8 cellular contexts compared by ENCODE assay signal in genomic region chr5:137498301-137498735, GRCh38. TPM values are rescaled to one million over a fixed set of nuclear protein-coding genes. Genes with fewer than 3 reads are reported as not detected.
DNase-seq lines count a peak whose midpoint lies in the region; ATAC-seq, FAIRE-seq and TF ChIP-seq lines count a peak whose summit lies in the region.

No MANE protein-coding gene starts in this region.

- H3K27me3 ChIP-seq in endodermal cell (ENCODE audit: control insufficient read depth, insufficient read depth, low read length, poor library complexity, severe bottlenecking) (peaks cover 60% of the 10 kb centered on the region), aorta (ENCODE audit: control insufficient read depth in 1 of 2, insufficient read depth in 2 of 2, low read length in 1 of 2) (no peaks in the 10 kb centered on the region)

- H3K4me3 ChIP-seq in endodermal cell (ENCODE audit: low read length) (peak overlapping the region; percentile 79), mesodermal cell (ENCODE audit: extremely low read depth, insufficient read depth, low read length, poor library complexity, severe bottlenecking) (peak overlapping the region; percentile 46), aorta (ENCODE audit: low read length in 2 of 2) (peak overlapping the region; percentile 45 to 73)

- no peak for ATAC-seq in activated naive CD8-positive, alpha-beta T cell treated with anti-CD3 and anti-CD28 coated beads, Interleukin-2, amount 50 U/mL, for 24 hours
- ATAC-seq in aorta (ENCODE audit: low FRiP score) (peak; percentile 20), HG02970 (IDR thresholded peaks at IDR 0.05; ENCODE audit: low FRiP score, unreplicated experiment) (no peak)

- no peak for FAIRE-seq in HTR-8/SVneo (lab: Jason Lieb, UNC)

- H3K27ac ChIP-seq in endodermal cell (ENCODE audit: low read depth, low read length) (no peak overlapping the region), mesodermal cell (ENCODE audit: low read depth, low read length, severe bottlenecking) (no peak overlapping the region), aorta (ENCODE audit: low read depth in 1 of 2, low read length in 2 of 2) (no peak overlapping the region)

- WGBS in endodermal cell (ENCODE audit: insufficient coverage in 1 of 2, insufficient read length in 1 of 2), 2 experiments, result 3 to 5% methylated on average over 6 to 57 of the region's 57 CpGs
- 4 to 7% methylated on average over 47 to 57 of the region's 57 CpGs for WGBS in mesodermal cell (ENCODE audit: insufficient coverage in 2 of 2), 2 experiments
- WGBS in aorta, 2 donors, result 2 to 3% methylated on average over 53 to 57 of the region's 57 CpGs

- H3K9ac ChIP-seq in endodermal cell (ENCODE audit: extremely low read depth, low read length, poor library complexity, severe bottlenecking), result no peak overlapping the region

- no peaks in the 10 kb centered on the region for H3K4me1 ChIP-seq in endodermal cell (ENCODE audit: control insufficient read depth, insufficient read depth, low read length)
- no peaks in the 10 kb centered on the region for H3K4me1 ChIP-seq in mesodermal cell (ENCODE audit: control insufficient read depth, insufficient read depth, low read length, poor library complexity, severe bottlenecking)
- no peaks in the 10 kb centered on the region for H3K4me1 ChIP-seq in aorta (ENCODE audit: control insufficient read depth in 1 of 2, insufficient read depth in 2 of 2, low read length in 2 of 2)

- no peak overlapping the region for H3K27ac Mint-ChIP-seq in activated naive CD8-positive, alpha-beta T cell treated with anti-CD3 and anti-CD28 coated beads for 36 hours
- H3K27ac Mint-ChIP-seq in activated naive CD8-positive, alpha-beta T cell treated with anti-CD3 and anti-CD28 coated beads, Interleukin-2, amount 50 U/mL, for 24 hours, result no peak overlapping the region
- H3K27ac Mint-ChIP-seq in endodermal cell, result no peak overlapping the region

- no peaks in the 10 kb centered on the region for H3K36me3 Mint-ChIP-seq in activated naive CD8-positive, alpha-beta T cell treated with anti-CD3 and anti-CD28 coated beads for 36 hours
- H3K36me3 Mint-ChIP-seq in activated naive CD8-positive, alpha-beta T cell treated with anti-CD3 and anti-CD28 coated beads, Interleukin-2, amount 50 U/mL, for 24 hours (ENCODE audit: low read depth), result no peaks in the 10 kb centered on the region
- no peaks in the 10 kb centered on the region for H3K36me3 Mint-ChIP-seq in endodermal cell (ENCODE audit: low read depth)

- no peak overlapping the region for H3K4me3 Mint-ChIP-seq in activated naive CD8-positive, alpha-beta T cell treated with anti-CD3 and anti-CD28 coated beads for 36 hours
- H3K4me3 Mint-ChIP-seq in activated naive CD8-positive, alpha-beta T cell treated with anti-CD3 and anti-CD28 coated beads, Interleukin-2, amount 50 U/mL, for 24 hours, result no peak overlapping the region
- H3K4me3 Mint-ChIP-seq in endodermal cell, result peak overlapping the region; percentile 56

- peaks cover 27% of the 10 kb centered on the region for H3K27me3 Mint-ChIP-seq in activated naive CD8-positive, alpha-beta T cell treated with anti-CD3 and anti-CD28 coated beads for 36 hours
- H3K27me3 Mint-ChIP-seq in activated naive CD8-positive, alpha-beta T cell treated with anti-CD3 and anti-CD28 coated beads, Interleukin-2, amount 50 U/mL, for 24 hours, result peaks cover 24% of the 10 kb centered on the region
- H3K27me3 Mint-ChIP-seq in endodermal cell (ENCODE audit: insufficient read depth), result peaks cover 30% of the 10 kb centered on the region

- TF ChIP-seq CTCF in endodermal cell (conservative IDR thresholded peaks at IDR 0.05), result no peak

- H3K9me3 Mint-ChIP-seq in activated naive CD8-positive, alpha-beta T cell treated with anti-CD3 and anti-CD28 coated beads for 36 hours, result no peaks in the 10 kb centered on the region
- H3K9me3 Mint-ChIP-seq in activated naive CD8-positive, alpha-beta T cell treated with anti-CD3 and anti-CD28 coated beads, Interleukin-2, amount 50 U/mL, for 24 hours, result no peaks in the 10 kb centered on the region
- H3K9me3 Mint-ChIP-seq in endodermal cell, result no peaks in the 10 kb centered on the region

- DNase-seq in activated naive CD8-positive, alpha-beta T cell treated with anti-CD3 and anti-CD28 coated beads for 36 hours, result peak; percentile 1
- DNase-seq in activated naive CD8-positive, alpha-beta T cell treated with anti-CD3 and anti-CD28 coated beads, Interleukin-2, amount 50 U/mL, for 24 hours, result no peak
- DNase-seq in endodermal cell, result peak; percentile 85
- DNase-seq in aorta, result peak; percentile 53 to 81
- no peak for DNase-seq in NCI-H187 (lab: John Stamatoyannopoulos, UW)
- DNase-seq in HTR-8/SVneo (ENCODE audit: insufficient read length, low spot score), result no peak

- intact Hi-C loops in aorta (cut with DNase I), result loop anchor here in 1 of 2 donors (5.0 kb wide), 2 partner anchors 151 to 696 kb away; no protein-coding TSS in a partner anchor

- H3K9me3 ChIP-seq in endodermal cell (ENCODE audit: control insufficient read depth, low read length), result no peaks in the 10 kb centered on the region
- no peaks in the 10 kb centered on the region for H3K9me3 ChIP-seq in mesodermal cell (ENCODE audit: control insufficient read depth, low read length)
- H3K9me3 ChIP-seq in aorta (ENCODE audit: control insufficient read depth, low read length), result no peaks in the 10 kb centered on the region

- no peaks in the 10 kb centered on the region for H3K36me3 ChIP-seq in endodermal cell (ENCODE audit: control insufficient read depth, insufficient read depth, low read length)
- no peaks in the 10 kb centered on the region for H3K36me3 ChIP-seq in mesodermal cell (ENCODE audit: control insufficient read depth, insufficient read depth, low read length)
- H3K36me3 ChIP-seq in aorta (ENCODE audit: control insufficient read depth in 1 of 2, insufficient read depth in 2 of 2, low read length in 1 of 2), result no peaks in the 10 kb centered on the region

- no peaks in the 10 kb centered on the region for H3K4me1 Mint-ChIP-seq in activated naive CD8-positive, alpha-beta T cell treated with anti-CD3 and anti-CD28 coated beads for 36 hours
- no peaks in the 10 kb centered on the region for H3K4me1 Mint-ChIP-seq in activated naive CD8-positive, alpha-beta T cell treated with anti-CD3 and anti-CD28 coated beads, Interleukin-2, amount 50 U/mL, for 24 hours
- H3K4me1 Mint-ChIP-seq in endodermal cell, result no peaks in the 10 kb centered on the region

RNA-seq across cellular contexts. Expression of gene SPOCK1, which starts 0.8 kb away (rescaled TPM):
- under 1 TPM in 1 of 2 experiments, not detected in 1; 0.12 TPM for total RNA-seq in activated naive CD8-positive, alpha-beta T cell treated with anti-CD3 and anti-CD28 coated beads for 36 hours
- total RNA-seq in endodermal cell (10 to 100 TPM; 25.8 to 39.8 TPM), aorta (10 to 100 TPM; 48.5 to 67.8 TPM)
- polyA plus RNA-seq in endodermal cell (2013, experiment 1 of 2), result 15.1 TPM
- polyA plus RNA-seq in endodermal cell (2013, experiment 2 of 2), result 15.4 TPM
- polyA plus RNA-seq in mesodermal cell (2013, experiment 1 of 2), result 10.5 TPM
- 9.4 TPM for polyA plus RNA-seq in mesodermal cell (2013, experiment 2 of 2)
- 1 to 10 TPM; 4.5 to 5.4 TPM for polyA plus RNA-seq in aorta

Comparison
In these comparisons a context has a peak if more than half of its experiments do, and no peak if none do; other contexts are left out.
1. DNase-seq: peak in activated naive CD8-positive, alpha-beta T cell treated with anti-CD3 and anti-CD28 coated beads for 36 hours (single experiment), endodermal cell (single experiment) and aorta (2 of 2); none in activated naive CD8-positive, alpha-beta T cell treated with anti-CD3 and anti-CD28 coated beads, Interleukin-2, amount 50 U/mL, for 24 hours (single experiment), NCI-H187 (0 of 2) and HTR-8/SVneo (single experiment).
2. RNA of gene SPOCK1, which starts 0.8 kb away (total RNA-seq): 48.5 to 67.8 TPM in aorta and 25.8 to 39.8 TPM in endodermal cell; 0.12 TPM in activated naive CD8-positive, alpha-beta T cell treated with anti-CD3 and anti-CD28 coated beads for 36 hours; every median in the first group is over 10 times any median in the second.
3. Peak in every context shown above with its lines, with median percentiles within 50 percentile points of each other: H3K4me3 ChIP-seq.